In the genomic region with DNA sequence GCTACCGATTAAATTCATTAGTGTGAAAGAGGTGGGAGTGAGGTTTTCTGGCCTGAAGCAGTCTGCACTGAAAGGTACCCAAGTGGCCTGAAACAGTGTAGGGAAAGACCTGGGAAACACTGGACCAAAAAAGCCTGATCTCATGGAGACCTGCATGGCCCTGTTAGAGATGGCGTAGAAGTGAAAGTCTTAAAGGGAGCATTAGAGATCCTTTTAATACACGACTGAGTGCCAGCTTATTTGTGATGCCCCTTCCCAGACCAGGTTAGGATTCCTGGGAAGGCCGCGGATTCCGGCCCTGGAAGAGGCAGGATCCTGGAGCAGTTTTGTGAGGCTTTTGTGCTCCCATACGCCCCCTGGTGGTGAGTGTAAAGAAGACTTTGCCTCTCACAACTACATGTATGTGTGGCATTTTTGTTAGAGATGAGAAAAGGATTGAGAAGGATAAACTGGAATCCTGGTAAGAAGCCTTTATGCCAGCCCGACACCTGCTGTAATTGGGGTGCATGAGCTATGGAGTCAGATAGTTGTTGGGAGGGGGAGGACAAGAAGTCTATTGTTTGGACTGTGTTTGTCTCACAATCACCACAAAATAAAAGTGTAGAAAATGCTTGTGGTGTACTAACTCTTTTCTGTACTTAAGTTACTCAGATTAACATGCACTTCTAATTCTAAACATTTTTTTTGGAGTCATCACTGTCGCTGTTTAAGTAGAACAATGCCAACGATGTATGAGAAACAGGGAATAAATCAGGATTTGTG, we compare ENCODE assay signal across 8 cellular contexts. TPM values are rescaled to one million over a fixed set of nuclear protein-coding genes. Genes with fewer than 3 reads are reported as not detected.
A peak's percentile ranks its signal among the peaks of the same experiment; 100 is the strongest.
DNase-seq lines count a peak whose midpoint lies in the region; ATAC-seq and TF ChIP-seq lines count a peak whose summit lies in the region.

No MANE protein-coding gene starts in this region.

- H3K27ac ChIP-seq in caudate nucleus (ENCODE audit: low read depth, low read length) = no peak overlapping the region

- DNase-seq in BJ (ENCODE audit: low read depth) (no peak), NCI-H2029 treated with DMSO at 0.1 percent for 48 hours (lab: John Stamatoyannopoulos, UW) (peak; percentile 44), caudate nucleus (lab: John Stamatoyannopoulos, UW) (peak in 57 of 61 donors; percentile 2 to 81 (median 57)), kidney epithelial cell (ENCODE audit: low read depth) (peak; percentile 41)
- DNase-seq in activated CD4-positive, CD25-positive, alpha-beta regulatory T cell treated with anti-CD3 and anti-CD28 coated beads, Interleukin-2, amount 50 U/mL, for 16 hours (ENCODE audit: low read depth, low spot score) = peak; percentile 45
- peak; percentile 47 for DNase-seq in stimulated activated CD4-positive, alpha-beta T cell treated with anti-CD3 and anti-CD28 coated beads, Interleukin-1b, Interleukin-23, amount 100 ng/mL, for 48 hours

- CTCF ChIA-PET in BJ (lab: Yijun Ruan, JAX) = interaction anchor here (0.6 to 1.5 kb wide), 11 partner anchors 9 to 480 kb away, joined by 3 to 7 read pairs (median 3); no protein-coding TSS in a partner anchor

- H3K4me3 ChIP-seq in BJ (ENCODE audit: low read depth, low read length) (no peak overlapping the region), kidney epithelial cell (ENCODE audit: low read depth, low read length) (no peak overlapping the region)

- peaks cover 13% of the 10 kb centered on the region for H3K36me3 ChIP-seq in BJ (ENCODE audit: control insufficient read depth, insufficient read depth, low read length)
- peaks cover 5% of the 10 kb centered on the region for H3K36me3 ChIP-seq in kidney epithelial cell (ENCODE audit: control insufficient read depth, insufficient read depth, low read length)

- ATAC-seq in GM21360 (IDR thresholded peaks at IDR 0.05; ENCODE audit: unreplicated experiment) (peak; percentile 25), GM18907 (IDR thresholded peaks at IDR 0.05; ENCODE audit: unreplicated experiment) (no peak)

- H3K27me3 ChIP-seq in BJ (ENCODE audit: control insufficient read depth, insufficient read depth, low read length) = no peaks in the 10 kb centered on the region
- no peaks in the 10 kb centered on the region for H3K27me3 ChIP-seq in kidney epithelial cell (ENCODE audit: control insufficient read depth, insufficient read depth, low read length)

- POLR2A ChIA-PET in BJ (lab: Charles Lee) = no interaction called here

- TF ChIP-seq CTCF in BJ (IDR thresholded peaks at IDR 0.05; ENCODE audit: insufficient read depth, low read depth, low read length) (peak; percentile 86), kidney epithelial cell (IDR thresholded peaks at IDR 0.05; ENCODE audit: insufficient read depth, low read length, poor library complexity, severe bottlenecking) (peak; percentile 85)

RNA-seq across cellular contexts. Expression of a gene that starts 54.0 kb away (rescaled TPM):
- polyA plus RNA-seq in BJ (2011; rRNA removed) = 15.4 and 17.4 TPM in 2 replicates
- 21.8 and 27.1 TPM in 2 replicates for polyA minus RNA-seq in BJ (2011; rRNA and poly(A)+ RNA removed)
- total RNA-seq in kidney epithelial cell = 16.1 and 16.9 TPM in 2 replicates
